1 cellular context compared by ENCODE assay signal in genomic region chr20:46363874-46364669, GRCh38.
A peak's percentile ranks its signal among the peaks of the same experiment; 100 is the strongest.
TF ChIP-seq lines count a peak whose summit lies in the region.

No MANE protein-coding gene starts in this region.

TF ChIP-seq in HepG2, 621 proteins besides CTCF, POLR2A, EP300 and RAD21 (continued from another document and continues in another):
- TF ChIP-seq ETS1 (CRISPR knock-in tag; IDR thresholded peaks at IDR 0.05) (0 out of 2 replicates have a peak, but pooled peaks have one; percentile 76), KDM5B (CRISPR knock-in tag; IDR thresholded peaks at IDR 0.05; ENCODE audit: borderline replicate concordance) (peak; percentile 99), NFRKB (IDR thresholded peaks at IDR 0.05) (no peak), ETV6 (CRISPR knock-in tag; conservative IDR thresholded peaks at IDR 0.05) (peak; percentile 77), TEAD3 (CRISPR knock-in tag; optimal IDR thresholded peaks at IDR 0.05; ENCODE audit: borderline replicate concordance) (peak; percentile 69), MTA3 (CRISPR knock-in tag; IDR thresholded peaks at IDR 0.05) (no peak; the same call in 1 of the 2 replicates), KDM2A (CRISPR knock-in tag; IDR thresholded peaks at IDR 0.05; ENCODE audit: borderline replicate concordance, low read depth) (peak; percentile 98), IRX3 (CRISPR knock-in tag; IDR thresholded peaks at IDR 0.05; ENCODE audit: borderline replicate concordance, low read depth) (peak; percentile 97; the same call in 1 of the 2 replicates), CHD2 (IDR thresholded peaks at IDR 0.05; ENCODE audit: low read depth, low read length) (no peak; the same call in 1 of the 2 replicates), ZFAT (CRISPR knock-in tag; conservative IDR thresholded peaks at IDR 0.05) (peak; percentile 42; the same call in 1 of the 2 replicates), REPIN1 (CRISPR knock-in tag; IDR thresholded peaks at IDR 0.05; ENCODE audit: borderline replicate concordance, low read depth) (peak; percentile 89; the same call in 1 of the 2 replicates), ATAD3A (CRISPR knock-in tag; IDR thresholded peaks at IDR 0.05) (peak; percentile 68; the same call in 1 of the 2 replicates), CENPT (CRISPR knock-in tag; IDR thresholded peaks at IDR 0.05; ENCODE audit: low read depth) (no peak), THAP11 (CRISPR knock-in tag; IDR thresholded peaks at IDR 0.05) (peak; percentile 93), TRAFD1 (CRISPR knock-in tag; IDR thresholded peaks at IDR 0.05; ENCODE audit: borderline replicate concordance) (no peak), HMG20B (CRISPR knock-in tag; conservative IDR thresholded peaks at IDR 0.05) (0 out of 2 replicates have a peak, but pooled peaks have one; percentile 45), KDM5A (IDR thresholded peaks at IDR 0.05; ENCODE audit: borderline replicate concordance, low read length) (peak; percentile 96), ZNF639 (CRISPR knock-in tag; conservative IDR thresholded peaks at IDR 0.05) (peak; percentile 89; the same call in 1 of the 2 replicates), HCFC1 (IDR thresholded peaks at IDR 0.05; ENCODE audit: low read depth, low read length) (peak; percentile 64), PBX3 (CRISPR knock-in tag; IDR thresholded peaks at IDR 0.05; ENCODE audit: borderline replicate concordance) (peak; percentile 93), ZNF543 (CRISPR knock-in tag; IDR thresholded peaks at IDR 0.05) (peak; percentile 84; the same call in 1 of the 2 replicates), ZNF350 (CRISPR knock-in tag; IDR thresholded peaks at IDR 0.05; ENCODE audit: borderline replicate concordance, low read depth) (peak; percentile 99), LBX2 (CRISPR knock-in tag; IDR thresholded peaks at IDR 0.05; ENCODE audit: borderline replicate concordance) (peak; percentile 69; the same call in 1 of the 2 replicates), TEF (CRISPR knock-in tag; IDR thresholded peaks at IDR 0.05) (peak; percentile 82; the same call in 1 of the 2 replicates), FOXO1 (CRISPR knock-in tag; IDR thresholded peaks at IDR 0.05) (peak; percentile 61), ZMYM3 (CRISPR knock-in tag; IDR thresholded peaks at IDR 0.05) (peak; percentile 75; the same call in 1 of the 2 replicates), ZNF546 (CRISPR knock-in tag; conservative IDR thresholded peaks at IDR 0.05) (peak; percentile 77; the same call in 1 of the 2 replicates), CERS6 (CRISPR knock-in tag; IDR thresholded peaks at IDR 0.05) (no peak; the same call in 1 of the 2 replicates), ZBTB25 (CRISPR knock-in tag; IDR thresholded peaks at IDR 0.05) (peak; percentile 84; the same call in 1 of the 2 replicates), KLF16 (CRISPR knock-in tag; IDR thresholded peaks at IDR 0.05) (peak; percentile 60 to 96; a peak in 2 of 4 replicates), USF2 (IDR thresholded peaks at IDR 0.05; ENCODE audit: low read depth, low read length) (peak; percentile 79), USF2 (CRISPR knock-in tag; IDR thresholded peaks at IDR 0.05; ENCODE audit: borderline replicate concordance) (peak; percentile 95), PLSCR1 (CRISPR knock-in tag; IDR thresholded peaks at IDR 0.05; ENCODE audit: borderline replicate concordance) (no peak), BRF2 (CRISPR knock-in tag; IDR thresholded peaks at IDR 0.05) (peak; percentile 95; the same call in 1 of the 2 replicates), CEBPB (IDR thresholded peaks at IDR 0.05; ENCODE audit: borderline replicate concordance, low read depth, low read length) (no peak), HNRNPLL (IDR thresholded peaks at IDR 0.05; ENCODE audit: low read depth, low read length, poor library complexity, severe bottlenecking) (peak; percentile 79), ZSCAN12 (CRISPR knock-in tag; IDR thresholded peaks at IDR 0.05) (peak; percentile 93), RNF2 (conservative IDR thresholded peaks at IDR 0.05; ENCODE audit: low read depth) (no peak; the same call in 1 of the 2 replicates), DRAP1 (CRISPR knock-in tag; IDR thresholded peaks at IDR 0.05) (peak; percentile 49), NCOA5 (CRISPR knock-in tag; IDR thresholded peaks at IDR 0.05) (no peak; the same call in 1 of the 2 replicates), NR2F6 (IDR thresholded peaks at IDR 0.05) (no peak), NR2F6 (CRISPR knock-in tag; IDR thresholded peaks at IDR 0.05) (peak; percentile 63)
